Comparison of ENCODE assay signal across 24 cellular contexts in the genomic region with DNA sequence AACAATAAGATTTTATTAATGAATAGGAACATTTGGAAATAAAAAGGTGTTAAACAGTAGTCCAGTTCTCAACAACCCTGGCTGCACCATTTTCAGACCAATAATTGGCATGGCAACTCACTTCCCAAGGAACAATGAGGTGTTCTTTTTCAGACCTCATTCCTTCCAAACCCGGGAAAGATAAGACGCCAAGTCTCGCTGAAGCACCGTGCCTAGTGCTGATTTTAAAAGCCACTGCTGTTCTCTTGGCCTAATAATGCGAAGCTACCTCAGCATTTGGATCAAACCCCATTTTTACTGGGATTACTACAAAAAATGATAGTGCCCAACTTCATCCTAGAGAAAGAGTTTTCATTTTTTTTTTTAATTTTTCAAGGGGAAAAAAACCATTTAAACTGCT.
"Had no signal": no experiment of that assay in that cellular context is flagged by ENCODE, and none has a peak within 500 bp of the region (broad histone marks: within the 10 kb centered on the region; RNA-seq: fewer than 3 reads in every experiment).

No MANE protein-coding gene starts in this region.

- H3K27ac ChIP-seq: body of pancreas, cardiac muscle cell, colonic mucosa, gastrocnemius medialis, hepatocyte, left ventricle myocardium inferior, neutrophil, psoas muscle, testis, transverse colon had no signal

- H3K36me3 ChIP-seq: cardiac muscle cell, colonic mucosa, gastrocnemius medialis, left ventricle myocardium inferior, neutrophil, transverse colon had no signal

- H3K9me3 ChIP-seq: body of pancreas, colonic mucosa, gastrocnemius medialis, left ventricle myocardium inferior, neutrophil, psoas muscle, testis, transverse colon had no signal

- ATAC-seq: body of pancreas, gastrocnemius medialis, psoas muscle had no signal

- H3K4me3 Mint-ChIP-seq: activated naive CD8-positive, alpha-beta T cell; naive B cell; nephron progenitor cell had no signal

- H3K27me3 Mint-ChIP-seq: activated naive CD8-positive, alpha-beta T cell; naive B cell had no signal

- H3K4me1 Mint-ChIP-seq: naive B cell had no signal

- H3K27me3 ChIP-seq: body of pancreas, cardiac muscle cell, colonic mucosa, gastrocnemius medialis, hepatocyte, neutrophil, testis, transverse colon had no signal

- H3K27ac Mint-ChIP-seq: activated naive CD8-positive, alpha-beta T cell; nephron progenitor cell had no signal

- DNase-seq: activated CD4-positive, alpha-beta T cell treated with anti-CD3 and anti-CD28 coated beads for 4 hours; activated CD4-positive, alpha-beta T cell treated with anti-CD3 and anti-CD28 coated beads, Interleukin-2, amount 50 U/mL, for 4 hours; activated effector memory CD4-positive, alpha-beta T cell treated with Interleukin-2 at 50 U/mL for 16 hours; activated naive CD4-positive, alpha-beta T cell treated with Interleukin-2 at 50 U/mL for 16 hours; body of pancreas; colonic mucosa; effector memory CD4-positive, alpha-beta T cell; erythroblast; gastrocnemius medialis; islet precursor cell; left ventricle myocardium inferior; naive B cell; nephron progenitor cell; psoas muscle; right cardiac atrium; stimulated activated CD4-positive, alpha-beta T cell treated with anti-CD3 and anti-CD28 coated beads, Interleukin-15, amount 100 ng/mL, for 24 hours; stimulated activated CD4-positive, alpha-beta T cell treated with anti-CD3 and anti-CD28 coated beads, Interleukin-2, amount 100 ng/mL, for 24 hours; stimulated activated naive CD4-positive, alpha-beta T cell; testis; transverse colon had no signal

- H3K9me3 Mint-ChIP-seq: naive B cell, nephron progenitor cell had no signal

- H3K4me3 ChIP-seq: body of pancreas, cardiac muscle cell, colonic mucosa, gastrocnemius medialis, hepatocyte, left ventricle myocardium inferior, psoas muscle, testis, transverse colon had no signal

- H3K4me1 ChIP-seq: colonic mucosa, gastrocnemius medialis, psoas muscle, transverse colon had no signal
